Comparison of ENCODE assay signal across 8 cellular contexts in the genomic region with DNA sequence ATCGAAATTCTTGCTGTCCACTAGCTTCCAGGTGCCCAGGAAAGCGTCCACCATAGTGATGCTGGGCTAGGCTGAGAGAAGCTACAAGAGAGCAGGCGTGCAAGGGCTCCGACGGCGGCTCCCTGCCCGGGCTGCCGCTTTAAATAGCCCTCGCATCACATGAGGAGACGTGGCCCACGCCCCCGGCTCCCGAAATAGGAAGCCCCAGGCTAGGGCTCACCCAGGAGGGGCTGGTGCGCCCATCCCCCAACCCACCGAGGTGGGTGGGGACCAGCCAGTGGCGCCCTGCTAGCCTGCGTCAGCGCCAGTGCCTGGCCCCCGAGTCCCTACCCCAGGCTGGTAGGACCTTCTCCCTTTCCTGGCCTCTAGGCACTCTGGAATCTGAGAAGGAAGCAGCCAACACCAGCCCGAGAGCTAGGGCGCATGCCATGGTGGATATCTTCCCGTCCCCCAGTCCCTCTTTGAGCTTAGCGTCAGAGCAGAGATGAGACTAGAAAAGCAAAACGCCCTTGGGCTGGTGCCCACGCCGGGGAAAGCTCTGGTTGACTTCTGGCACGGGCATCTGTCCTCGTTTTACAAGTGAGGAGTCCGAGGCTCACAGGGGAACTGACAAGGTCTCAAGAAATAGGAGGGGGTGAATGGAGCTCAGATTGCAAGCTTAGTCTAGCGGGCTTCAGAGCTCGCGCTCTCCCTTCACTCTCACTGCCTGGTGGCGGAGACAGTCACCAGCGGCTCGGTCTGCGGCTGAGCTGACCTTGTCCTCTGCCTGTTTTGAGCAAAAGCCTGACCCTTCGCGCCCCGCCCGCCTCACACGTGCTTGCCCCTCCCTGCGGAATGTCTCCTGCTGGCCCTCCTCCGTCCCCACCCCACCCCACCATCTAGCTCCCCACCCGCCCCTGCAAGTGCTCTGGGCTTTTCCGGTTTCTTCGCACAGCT. TPM values are rescaled to one million over a fixed set of nuclear protein-coding genes. Genes with fewer than 3 reads are reported as not detected.
DNase-seq lines count a peak whose midpoint lies in the region; ATAC-seq and TF ChIP-seq lines count a peak whose summit lies in the region.

A gene (minus strand): TSS at position 116 of the 936 bp plus-strand sequence. CDS start 62 bp downstream, at position 54.

- peak within 1 kb of the TSS; percentile 76 for H3K4me2 ChIP-seq in parathyroid adenoma (ENCODE audit: low read length)

- H2AFZ ChIP-seq in parathyroid adenoma, result peak within 1 kb of the TSS; percentile 90

- no peak within 1 kb of the TSS for H3K9ac ChIP-seq in parathyroid adenoma

- H3K36me3 ChIP-seq in parathyroid adenoma (ENCODE audit: control insufficient read depth, insufficient read depth, low read length), result no peaks in the 10 kb centered on the region

- peak; percentile 46 for DNase-seq in activated CD4-positive, alpha-beta T cell treated with anti-CD3 and anti-CD28 coated beads for 36 hours
- DNase-seq in activated CD4-positive, alpha-beta T cell treated with anti-CD3 and anti-CD28 coated beads for 1 hour, result no peak
- DNase-seq in NOMO-1 (lab: John Stamatoyannopoulos, UW; ENCODE audit: unreplicated experiment in 2 of 2) (peak; percentile 22 to 26), astrocyte of the cerebellum (ENCODE audit: low read depth) (no peak), right cardiac atrium (peak; percentile 81 to 93 (median 92))

- no peaks in the 10 kb centered on the region for H3K27me3 Mint-ChIP-seq in activated CD4-positive, alpha-beta T cell treated with anti-CD3 and anti-CD28 coated beads for 36 hours

- POLR2A ChIA-PET in activated CD4-positive, alpha-beta T cell treated with anti-CD3 and anti-CD28 coated beads for 36 hours (lab: Charles Lee), result no interaction called here

- ATAC-seq in activated CD4-positive, alpha-beta T cell treated with anti-CD3 and anti-CD28 coated beads for 36 hours, result peak; percentile 47
- ATAC-seq in right cardiac atrium (peak; percentile 80 to 82), GM19455 (IDR thresholded peaks at IDR 0.05; ENCODE audit: unreplicated experiment) (no peak), HG03439 (IDR thresholded peaks at IDR 0.05; ENCODE audit: unreplicated experiment) (no peak)

- TF ChIP-seq CTCF in astrocyte of the cerebellum (IDR thresholded peaks at IDR 0.05; ENCODE audit: low read depth, low read length, missing control alignments), result no peak
- TF ChIP-seq CTCF in parathyroid adenoma (IDR thresholded peaks at IDR 0.05), result no peak

- intact Hi-C loops in activated CD4-positive, alpha-beta T cell treated with anti-CD3 and anti-CD28 coated beads for 36 hours (cut with DNase I, micrococcal nuclease), result no loop called here
- intact Hi-C loops in right cardiac atrium (cut with DNase I), result no loop called here

- 1% methylated on average over 46 of the region's 46 CpGs for WGBS in right cardiac atrium

- H3K4me1 Mint-ChIP-seq in activated CD4-positive, alpha-beta T cell treated with anti-CD3 and anti-CD28 coated beads for 36 hours, result peaks cover 13% of the 10 kb centered on the region

- H3K79me2 ChIP-seq in parathyroid adenoma, result no peaks in the 10 kb centered on the region

- CTCF ChIA-PET in activated CD4-positive, alpha-beta T cell treated with anti-CD3 and anti-CD28 coated beads for 36 hours (lab: Charles Lee), result interaction anchor here (1.0 to 1.1 kb wide), 5 partner anchors 13 to 192 kb away, joined by 3 to 7 read pairs (median 4); no protein-coding TSS in a partner anchor

- H3K36me3 Mint-ChIP-seq in activated CD4-positive, alpha-beta T cell treated with anti-CD3 and anti-CD28 coated beads for 36 hours (ENCODE audit: low read depth), result no peaks in the 10 kb centered on the region

- peak within 1 kb of the TSS; percentile 51 for H3K4me3 Mint-ChIP-seq in activated CD4-positive, alpha-beta T cell treated with anti-CD3 and anti-CD28 coated beads for 36 hours

- H3K27ac Mint-ChIP-seq in activated CD4-positive, alpha-beta T cell treated with anti-CD3 and anti-CD28 coated beads for 36 hours, result peak within 1 kb of the TSS; percentile 26

- no peaks in the 10 kb centered on the region for H3K27me3 ChIP-seq in right cardiac atrium (ENCODE audit: control insufficient read depth, insufficient read depth)
- H3K27me3 ChIP-seq in parathyroid adenoma (ENCODE audit: control insufficient read depth, insufficient read depth, low read length), result no peaks in the 10 kb centered on the region

- in situ Hi-C loops in astrocyte of the cerebellum (cut with HindIII; ENCODE audit: low sequenced_read_pairs), result no loop called here

- H3K9me3 Mint-ChIP-seq in activated CD4-positive, alpha-beta T cell treated with anti-CD3 and anti-CD28 coated beads for 36 hours (ENCODE audit: low read depth), result no peaks in the 10 kb centered on the region

- H3K27ac ChIP-seq in right cardiac atrium (ENCODE audit: low read length), result peak within 1 kb of the TSS; percentile 69
- H3K27ac ChIP-seq in parathyroid adenoma, result peak within 1 kb of the TSS; percentile 65

- peaks cover 10% of the 10 kb centered on the region for H3K4me1 ChIP-seq in right cardiac atrium (ENCODE audit: control insufficient read depth, insufficient read depth, low read length)
- peaks cover 4% of the 10 kb centered on the region for H3K4me1 ChIP-seq in parathyroid adenoma

- H3K9me3 ChIP-seq in right cardiac atrium (ENCODE audit: control insufficient read depth, low read length), result no peaks in the 10 kb centered on the region
- no peaks in the 10 kb centered on the region for H3K9me3 ChIP-seq in parathyroid adenoma (ENCODE audit: control insufficient read depth, low read length)

- H3K4me3 ChIP-seq in astrocyte of the cerebellum (ENCODE audit: low read depth, low read length) (peak within 1 kb of the TSS; percentile 42), right cardiac atrium (ENCODE audit: low read length) (peak within 1 kb of the TSS; percentile 38), parathyroid adenoma (ENCODE audit: low read depth, low read length) (peak within 1 kb of the TSS; percentile 14)

RNA-seq across cellular contexts. Expression of the gene that starts here (rescaled TPM):
- total RNA-seq in activated CD4-positive, alpha-beta T cell treated with anti-CD3 and anti-CD28 coated beads for 36 hours, result not detected
- total RNA-seq in right cardiac atrium, result 1,000 to 10,000 TPM; 2,322 to 2,894 (median 2,708) TPM
- polyA plus RNA-seq in right cardiac atrium, result 6,193 TPM

Comparison
In these comparisons a context has a peak if more than half of its experiments do, and no peak if none do; other contexts are left out.
1. RNA of the gene that starts here (total RNA-seq): 2,322 to 2,894 TPM in right cardiac atrium; not detected in activated CD4-positive, alpha-beta T cell treated with anti-CD3 and anti-CD28 coated beads for 36 hours; every median in the first group is over 1,000 times any median in the second.
2. Peak in DNase-seq and ATAC-seq in activated CD4-positive, alpha-beta T cell treated with anti-CD3 and anti-CD28 coated beads for 36 hours; RNA of the gene not detected or under 1 TPM.
3. ATAC-seq: peak in right cardiac atrium (2 of 2); none in GM19455 (single experiment) and HG03439 (single experiment).
4. DNase-seq: peak in NOMO-1 (2 of 2) and right cardiac atrium (3 of 3); none in activated CD4-positive, alpha-beta T cell treated with anti-CD3 and anti-CD28 coated beads for 1 hour (single experiment) and astrocyte of the cerebellum (single experiment).
5. Peak in every context shown above with its lines, with median percentiles within 50 percentile points of each other: H3K4me3 ChIP-seq.